ENCODE assay signal across 1 cellular context in the genomic region with DNA sequence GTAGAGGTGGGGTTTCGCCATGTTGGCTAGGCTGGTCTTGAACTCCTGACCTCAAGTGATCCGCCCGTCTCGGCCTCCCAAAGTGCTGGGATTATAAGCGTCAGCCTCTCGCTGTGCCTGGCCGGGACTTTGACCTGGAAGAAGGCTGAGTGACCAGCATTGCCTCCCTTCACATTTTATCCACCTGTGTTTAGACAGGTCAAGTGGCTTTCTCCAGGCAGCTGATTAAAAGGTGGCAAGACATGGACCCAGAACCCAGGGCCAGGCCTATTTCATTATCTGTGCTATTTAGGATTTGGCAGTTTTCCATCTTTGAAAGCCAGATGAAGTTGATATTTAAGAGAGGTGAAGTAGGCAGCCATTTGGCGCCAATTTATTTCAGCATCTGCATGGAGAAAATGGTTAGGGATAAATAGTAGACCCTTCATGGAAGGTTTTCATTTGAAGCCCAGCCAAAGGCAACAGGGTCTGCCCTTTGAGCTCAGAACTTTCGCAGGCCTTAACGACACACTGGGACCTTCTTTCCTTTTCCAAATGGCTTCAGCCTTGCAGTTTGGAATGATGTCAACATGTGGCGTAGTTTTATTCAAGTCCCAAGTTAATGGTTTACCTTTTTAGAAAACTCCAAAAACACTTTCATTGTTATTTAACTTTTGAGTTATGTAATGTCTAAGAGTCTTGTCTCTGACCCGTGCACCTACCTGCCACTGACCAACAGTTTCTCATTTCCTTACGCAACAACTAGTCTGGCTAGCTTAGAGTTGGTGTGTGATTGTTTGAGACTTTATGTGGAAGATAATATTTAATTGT.
TF ChIP-seq lines count a peak whose summit lies in the region.

No MANE protein-coding gene starts in this region.

TF ChIP-seq in HepG2, 621 proteins besides CTCF, POLR2A, EP300 and RAD21 (continued from another document and continues in another):
- peak in 1 of 2 experiments; percentile 19; a peak in 1 of 4 replicates for TF ChIP-seq REST (IDR thresholded peaks at IDR 0.05; ENCODE audit: borderline replicate concordance in 1 of 2, low read depth in 1 of 2, low read length in 2 of 2)
- no peak for TF ChIP-seq ZNF776 (CRISPR knock-in tag; IDR thresholded peaks at IDR 0.05)
- TF ChIP-seq ARHGAP35 (CRISPR knock-in tag; IDR thresholded peaks at IDR 0.05; ENCODE audit: borderline replicate concordance), result no peak
- TF ChIP-seq, protein P1, sequence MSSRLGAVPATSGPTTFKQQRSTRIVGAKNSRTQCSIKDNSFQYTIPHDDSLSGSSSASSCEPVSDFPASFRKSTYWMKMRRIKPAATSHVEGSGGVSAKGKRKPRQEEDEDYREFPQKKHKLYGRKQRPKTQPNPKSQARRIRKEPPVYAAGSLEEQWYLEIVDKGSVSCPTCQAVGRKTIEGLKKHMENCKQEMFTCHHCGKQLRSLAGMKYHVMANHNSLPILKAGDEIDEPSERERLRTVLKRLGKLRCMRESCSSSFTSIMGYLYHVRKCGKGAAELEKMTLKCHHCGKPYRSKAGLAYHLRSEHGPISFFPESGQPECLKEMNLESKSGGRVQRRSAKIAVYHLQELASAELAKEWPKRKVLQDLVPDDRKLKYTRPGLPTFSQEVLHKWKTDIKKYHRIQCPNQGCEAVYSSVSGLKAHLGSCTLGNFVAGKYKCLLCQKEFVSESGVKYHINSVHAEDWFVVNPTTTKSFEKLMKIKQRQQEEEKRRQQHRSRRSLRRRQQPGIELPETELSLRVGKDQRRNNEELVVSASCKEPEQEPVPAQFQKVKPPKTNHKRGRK (CRISPR knock-in tag; IDR thresholded peaks at IDR 0.05), result no peak
- TF ChIP-seq ZBED4 (CRISPR knock-in tag; IDR thresholded peaks at IDR 0.05; ENCODE audit: borderline replicate concordance), result 0 out of 2 replicates have a peak, but pooled peaks have one; percentile 59
- no peak for TF ChIP-seq SETDB1 (CRISPR knock-in tag; IDR thresholded peaks at IDR 0.05; ENCODE audit: borderline replicate concordance)
- TF ChIP-seq ZNF510 (CRISPR knock-in tag; IDR thresholded peaks at IDR 0.05; ENCODE audit: low read depth), result 0 out of 2 replicates have a peak, but pooled peaks have one; percentile 64
- TF ChIP-seq RFX3 (CRISPR knock-in tag; IDR thresholded peaks at IDR 0.05), result no peak
- TF ChIP-seq, protein P2, sequence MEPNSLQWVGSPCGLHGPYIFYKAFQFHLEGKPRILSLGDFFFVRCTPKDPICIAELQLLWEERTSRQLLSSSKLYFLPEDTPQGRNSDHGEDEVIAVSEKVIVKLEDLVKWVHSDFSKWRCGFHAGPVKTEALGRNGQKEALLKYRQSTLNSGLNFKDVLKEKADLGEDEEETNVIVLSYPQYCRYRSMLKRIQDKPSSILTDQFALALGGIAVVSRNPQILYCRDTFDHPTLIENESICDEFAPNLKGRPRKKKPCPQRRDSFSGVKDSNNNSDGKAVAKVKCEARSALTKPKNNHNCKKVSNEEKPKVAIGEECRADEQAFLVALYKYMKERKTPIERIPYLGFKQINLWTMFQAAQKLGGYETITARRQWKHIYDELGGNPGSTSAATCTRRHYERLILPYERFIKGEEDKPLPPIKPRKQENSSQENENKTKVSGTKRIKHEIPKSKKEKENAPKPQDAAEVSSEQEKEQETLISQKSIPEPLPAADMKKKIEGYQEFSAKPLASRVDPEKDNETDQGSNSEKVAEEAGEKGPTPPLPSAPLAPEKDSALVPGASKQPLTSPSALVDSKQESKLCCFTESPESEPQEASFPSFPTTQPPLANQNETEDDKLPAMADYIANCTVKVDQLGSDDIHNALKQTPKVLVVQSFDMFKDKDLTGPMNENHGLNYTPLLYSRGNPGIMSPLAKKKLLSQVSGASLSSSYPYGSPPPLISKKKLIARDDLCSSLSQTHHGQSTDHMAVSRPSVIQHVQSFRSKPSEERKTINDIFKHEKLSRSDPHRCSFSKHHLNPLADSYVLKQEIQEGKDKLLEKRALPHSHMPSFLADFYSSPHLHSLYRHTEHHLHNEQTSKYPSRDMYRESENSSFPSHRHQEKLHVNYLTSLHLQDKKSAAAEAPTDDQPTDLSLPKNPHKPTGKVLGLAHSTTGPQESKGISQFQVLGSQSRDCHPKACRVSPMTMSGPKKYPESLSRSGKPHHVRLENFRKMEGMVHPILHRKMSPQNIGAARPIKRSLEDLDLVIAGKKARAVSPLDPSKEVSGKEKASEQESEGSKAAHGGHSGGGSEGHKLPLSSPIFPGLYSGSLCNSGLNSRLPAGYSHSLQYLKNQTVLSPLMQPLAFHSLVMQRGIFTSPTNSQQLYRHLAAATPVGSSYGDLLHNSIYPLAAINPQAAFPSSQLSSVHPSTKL (CRISPR knock-in tag; IDR thresholded peaks at IDR 0.05), result peak; percentile 95
- no peak for TF ChIP-seq REL (CRISPR knock-in tag; conservative IDR thresholded peaks at IDR 0.05)
- no peak for TF ChIP-seq JUND (CRISPR knock-in tag; IDR thresholded peaks at IDR 0.05)
- TF ChIP-seq, protein P3, sequence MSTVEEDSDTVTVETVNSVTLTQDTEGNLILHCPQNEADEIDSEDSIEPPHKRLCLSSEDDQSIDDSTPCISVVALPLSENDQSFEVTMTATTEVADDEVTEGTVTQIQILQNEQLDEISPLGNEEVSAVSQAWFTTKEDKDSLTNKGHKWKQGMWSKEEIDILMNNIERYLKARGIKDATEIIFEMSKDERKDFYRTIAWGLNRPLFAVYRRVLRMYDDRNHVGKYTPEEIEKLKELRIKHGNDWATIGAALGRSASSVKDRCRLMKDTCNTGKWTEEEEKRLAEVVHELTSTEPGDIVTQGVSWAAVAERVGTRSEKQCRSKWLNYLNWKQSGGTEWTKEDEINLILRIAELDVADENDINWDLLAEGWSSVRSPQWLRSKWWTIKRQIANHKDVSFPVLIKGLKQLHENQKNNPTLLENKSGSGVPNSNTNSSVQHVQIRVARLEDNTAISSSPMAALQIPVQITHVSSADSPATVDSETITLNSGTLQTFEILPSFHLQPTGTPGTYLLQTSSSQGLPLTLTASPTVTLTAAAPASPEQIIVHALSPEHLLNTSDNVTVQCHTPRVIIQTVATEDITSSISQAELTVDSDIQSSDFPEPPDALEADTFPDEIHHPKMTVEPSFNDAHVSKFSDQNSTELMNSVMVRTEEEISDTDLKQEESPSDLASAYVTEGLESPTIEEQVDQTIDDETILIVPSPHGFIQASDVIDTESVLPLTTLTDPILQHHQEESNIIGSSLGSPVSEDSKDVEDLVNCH (CRISPR knock-in tag; IDR thresholded peaks at IDR 0.05), result no peak
- no peak for TF ChIP-seq AKAP8 (CRISPR knock-in tag; IDR thresholded peaks at IDR 0.05)
- TF ChIP-seq NBN (conservative IDR thresholded peaks at IDR 0.05), result no peak
- TF ChIP-seq ZBTB42 (CRISPR knock-in tag; IDR thresholded peaks at IDR 0.05), result no peak
- TF ChIP-seq ZNF205 (CRISPR knock-in tag; IDR thresholded peaks at IDR 0.05), result peak; percentile 71; the same call in 1 of the 2 replicates
- TF ChIP-seq RNF2 (conservative IDR thresholded peaks at IDR 0.05; ENCODE audit: low read depth), result no peak
- TF ChIP-seq ZNF646 (CRISPR knock-in tag; IDR thresholded peaks at IDR 0.05), result no peak
- TF ChIP-seq FOXJ3 (CRISPR knock-in tag; IDR thresholded peaks at IDR 0.05; ENCODE audit: borderline replicate concordance), result peak; percentile 76; the same call in 1 of the 2 replicates
- TF ChIP-seq ZNF530 (CRISPR knock-in tag; IDR thresholded peaks at IDR 0.05; ENCODE audit: low read depth), result no peak
- TF ChIP-seq ZNF564 (CRISPR knock-in tag; IDR thresholded peaks at IDR 0.05), result no peak
- no peak for TF ChIP-seq ZNF572 (CRISPR knock-in tag; IDR thresholded peaks at IDR 0.05)
- no peak for TF ChIP-seq REXO4 (CRISPR knock-in tag; IDR thresholded peaks at IDR 0.05; ENCODE audit: borderline replicate concordance)
